ENCODE assay signal across 8 cellular contexts in the genomic region with DNA sequence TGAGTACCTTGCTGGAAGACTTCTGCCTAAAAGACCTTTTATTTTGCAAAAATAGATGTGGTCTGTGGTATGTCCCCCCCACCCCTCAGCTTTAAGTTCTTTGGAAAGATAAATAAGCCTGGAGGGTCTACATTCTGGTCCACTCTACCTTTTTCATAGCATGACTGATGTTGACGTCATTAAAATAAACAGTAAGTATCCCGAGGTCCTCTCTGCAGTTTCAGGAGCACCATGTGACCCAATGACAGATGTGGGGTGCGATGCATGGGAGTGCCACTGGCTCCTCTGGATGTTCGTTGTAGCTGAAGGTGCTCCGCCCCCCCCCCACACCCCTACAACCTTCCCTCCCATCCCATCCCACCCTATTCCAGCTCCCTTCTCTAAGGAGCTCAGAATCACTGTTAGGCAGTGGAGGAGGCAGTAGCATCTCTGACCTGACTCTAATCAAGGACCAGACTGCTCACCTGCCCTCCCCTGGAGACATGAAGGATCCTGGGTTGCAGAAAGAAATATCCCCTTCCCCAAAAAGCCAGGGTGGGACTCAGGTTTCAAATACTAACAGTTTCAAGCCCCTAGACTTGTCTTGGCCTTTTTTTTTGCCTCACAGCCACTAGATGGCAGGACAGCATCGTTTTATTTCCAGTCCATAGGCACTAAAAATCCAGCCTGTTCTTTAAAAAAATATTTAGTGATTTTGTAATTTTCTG. TPM values are rescaled to one million over a fixed set of nuclear protein-coding genes. Genes with fewer than 3 reads are reported as not detected.
DNase-seq lines count a peak whose midpoint lies in the region; ATAC-seq and TF ChIP-seq lines count a peak whose summit lies in the region.

No MANE protein-coding gene starts in this region.

- H3K9me3 Mint-ChIP-seq in progenitor cell of endocrine pancreas (ENCODE audit: low read depth), result no peaks in the 10 kb centered on the region

- no peak overlapping the region for H3K4me3 Mint-ChIP-seq in progenitor cell of endocrine pancreas (ENCODE audit: low read depth)

- no peak overlapping the region for H3K27ac Mint-ChIP-seq in progenitor cell of endocrine pancreas

- ATAC-seq in GM19397 (IDR thresholded peaks at IDR 0.05; ENCODE audit: unreplicated experiment), result no peak
- no peak for ATAC-seq in omental fat pad (ENCODE audit: low FRiP score)

- TF ChIP-seq CTCF in fibroblast of villous mesenchyme (IDR thresholded peaks at IDR 0.05; ENCODE audit: insufficient read depth, low read depth, low read length) (peak; percentile 77), progenitor cell of endocrine pancreas (IDR thresholded peaks at IDR 0.05; ENCODE audit: unreplicated experiment) (peak; percentile 83), omental fat pad (IDR thresholded peaks at IDR 0.05) (no peak)

- no peak overlapping the region for H3K4me3 ChIP-seq in fibroblast of villous mesenchyme (ENCODE audit: low read depth, low read length)

- H3K4me1 Mint-ChIP-seq in progenitor cell of endocrine pancreas (ENCODE audit: low read depth), result peaks cover 14% of the 10 kb centered on the region

- DNase-seq in NCI-H2196 (lab: John Stamatoyannopoulos, UW; ENCODE audit: unreplicated experiment) (peak; percentile 1), NCI-H2196 treated with DMSO at 0.1 percent for 48 hours (lab: John Stamatoyannopoulos, UW; ENCODE audit: unreplicated experiment) (no peak), HS-5 (ENCODE audit: low read depth) (peak; percentile 9), T1000 (lab: John Stamatoyannopoulos, UW) (peak; percentile 7), fibroblast of villous mesenchyme (ENCODE audit: low read depth) (peak; percentile 62), progenitor cell of endocrine pancreas (ENCODE audit: low spot score, unreplicated experiment) (no peak), omental fat pad (ENCODE audit: low spot score) (no peak)

- H3K36me3 Mint-ChIP-seq in progenitor cell of endocrine pancreas (ENCODE audit: insufficient read depth), result peaks cover 5% of the 10 kb centered on the region

- H3K27me3 Mint-ChIP-seq in progenitor cell of endocrine pancreas, result no peaks in the 10 kb centered on the region

RNA-seq across cellular contexts. Expression of a gene that starts 25.1 kb away (rescaled TPM):
- 24.8 and 35.4 TPM in 2 replicates for total RNA-seq in fibroblast of villous mesenchyme
- total RNA-seq in progenitor cell of endocrine pancreas, result 11.6 and 12.8 TPM in 2 replicates
- total RNA-seq in omental fat pad, result 10 to 100 TPM; 18.6 to 34.0 (median 26.3) TPM

RNA-seq across cellular contexts. Expression of a gene that starts 40.9 kb away (rescaled TPM):
- total RNA-seq in fibroblast of villous mesenchyme, result under 0.01 TPM in 1 of 2 replicates, not detected in the other
- 0.04 TPM in 1 of 2 replicates, not detected in the other for total RNA-seq in progenitor cell of endocrine pancreas
- not detected for total RNA-seq in omental fat pad

RNA-seq across cellular contexts. Expression of a gene that starts 46.7 kb away (rescaled TPM):
- total RNA-seq in fibroblast of villous mesenchyme (under 0.01 TPM in 1 of 2 replicates, not detected in the other), progenitor cell of endocrine pancreas (not detected in 2 replicates), omental fat pad (not detected)

Comparison
In these comparisons a context has a peak if more than half of its experiments do, and no peak if none do; other contexts are left out.
1. DNase-seq: peak in NCI-H2196 (single experiment), HS-5 (single experiment), T1000 (single experiment) and fibroblast of villous mesenchyme (single experiment); none in NCI-H2196 treated with DMSO at 0.1 percent for 48 hours (single experiment), progenitor cell of endocrine pancreas (single experiment) and omental fat pad (single experiment).
2. CTCF ChIP-seq: peak in fibroblast of villous mesenchyme (single experiment) and progenitor cell of endocrine pancreas (single experiment); none in omental fat pad (0 of 3).